Comparison of ENCODE assay signal across 19 cellular contexts in genomic region chr6:92329416-92329815, GRCh38.
"Had no signal": no experiment of that assay in that cellular context is flagged by ENCODE, and none has a peak within 500 bp of the region (broad histone marks: within the 10 kb centered on the region; RNA-seq: fewer than 3 reads in every experiment).

No MANE protein-coding gene starts in this region.

- H3K4me3 ChIP-seq: coronary artery, mucosa of descending colon, transverse colon had no signal

- H3K36me3 ChIP-seq: transverse colon had no signal

- H3K4me1 ChIP-seq: transverse colon had no signal

- H3K4me1 Mint-ChIP-seq: activated CD4-positive, alpha-beta T cell treated with anti-CD3 and anti-CD28 coated beads for 36 hours; brain; memory B cell; nephron progenitor cell; stimulated activated naive B cell treated with anti-CD40 and anti-IgM and Interleukin-4, amounts not matched to agents 10 μg/mL and 1 μg/mL and 100 μg/mL, for 72 hours; T-cell; WTC11 had no signal

- H3K27ac Mint-ChIP-seq: activated CD4-positive, alpha-beta T cell treated with anti-CD3 and anti-CD28 coated beads for 36 hours; brain; memory B cell; nephron progenitor cell; stimulated activated naive B cell treated with anti-CD40 and anti-IgM and Interleukin-4, amounts not matched to agents 10 μg/mL and 1 μg/mL and 100 μg/mL, for 72 hours; T-cell; WTC11 had no signal

- H3K27me3 Mint-ChIP-seq: activated CD4-positive, alpha-beta T cell treated with anti-CD3 and anti-CD28 coated beads for 36 hours; brain; memory B cell; stimulated activated naive B cell treated with anti-CD40 and anti-IgM and Interleukin-4, amounts not matched to agents 10 μg/mL and 1 μg/mL and 100 μg/mL, for 72 hours; T-cell had no signal

- H3K9me3 ChIP-seq: mucosa of descending colon, transverse colon had no signal

- H3K9me3 Mint-ChIP-seq: brain; nephron progenitor cell; stimulated activated naive B cell treated with anti-CD40 and anti-IgM and Interleukin-4, amounts not matched to agents 10 μg/mL and 1 μg/mL and 100 μg/mL, for 72 hours; WTC11 had no signal

- H3K27me3 ChIP-seq: transverse colon had no signal

- H3K27ac ChIP-seq: coronary artery, transverse colon had no signal

- H3K36me3 Mint-ChIP-seq: brain; memory B cell; stimulated activated naive B cell treated with anti-CD40 and anti-IgM and Interleukin-4, amounts not matched to agents 10 μg/mL and 1 μg/mL and 100 μg/mL, for 72 hours; T-cell; WTC11 had no signal

- H3K4me3 Mint-ChIP-seq: activated CD4-positive, alpha-beta T cell treated with anti-CD3 and anti-CD28 coated beads for 36 hours; brain; memory B cell; nephron progenitor cell; stimulated activated naive B cell treated with anti-CD40 and anti-IgM and Interleukin-4, amounts not matched to agents 10 μg/mL and 1 μg/mL and 100 μg/mL, for 72 hours; T-cell; WTC11 had no signal

- DNase-seq: activated CD4-positive, alpha-beta T cell treated with anti-CD3 and anti-CD28 coated beads for 36 hours; activated CD4-positive, alpha-beta T cell treated with anti-CD3 and anti-CD28 coated beads, Interleukin-2, amount 50 U/mL, for 48 hours; activated CD8-positive, alpha-beta memory T cell treated with anti-CD3 and anti-CD28 coated beads, Interleukin-2, amount 50 U/mL, for 48 hours; activated naive CD4-positive, alpha-beta T cell treated with Interleukin-2 at 50 U/mL for 16 hours; activated T-cell treated with anti-CD3 and anti-CD28 coated beads, Interleukin-2, amount 50 U/mL, for 48 hours; central memory CD4-positive, alpha-beta T cell; left colon; mucosa of descending colon; nephron progenitor cell; small intestine; stimulated activated CD4-positive, alpha-beta T cell treated with anti-CD3 and anti-CD28 coated beads, Interleukin-15, amount 100 ng/mL, for 24 hours; stimulated activated CD8-positive, alpha-beta memory T cell treated with anti-CD3 and anti-CD28 coated beads, Interleukin-4, amount 100 ng/mL, for 48 hours; stimulated activated naive B cell treated with anti-CD40 and anti-IgM and Interleukin-4, amounts not matched to agents 10 μg/mL and 1 μg/mL and 100 μg/mL, for 72 hours; T-cell; transverse colon had no signal
